In genomic region chr6:75176076-75176582, GRCh38 we compare ENCODE assay signal across 16 cellular contexts. TPM values are rescaled to one million over a fixed set of nuclear protein-coding genes. Genes with fewer than 3 reads are reported as not detected.
A peak's percentile ranks its signal among the peaks of the same experiment; 100 is the strongest.
DNase-seq lines count a peak whose midpoint lies in the region; ATAC-seq and FAIRE-seq lines count a peak whose summit lies in the region.
"Had no signal": no experiment of that assay in that cellular context is flagged by ENCODE, and none has a peak within 500 bp of the region (broad histone marks: within the 10 kb centered on the region; RNA-seq: fewer than 3 reads in every experiment).

No MANE protein-coding gene starts in this region.

- DNase-seq in HTR-8/SVneo (ENCODE audit: insufficient read length, low spot score) = no peak
- peak; percentile 9 for DNase-seq in left kidney (ENCODE audit: low read depth, low spot score)
- no peak for DNase-seq in sciatic nerve (ENCODE audit: low spot score)
- no peak for DNase-seq in T-helper 1 cell
- DNase-seq: Calu3; CD8-positive, alpha-beta T cell; DMS79 treated with DMSO at 0.1 percent for 48 hours; GF-D8; GOT3; H7; KBM-7 had no signal

- FAIRE-seq in HTR-8/SVneo (lab: Jason Lieb, UNC) = peak; percentile 52
- FAIRE-seq: GM12878 had no signal

- ATAC-seq in sciatic nerve (peak; percentile 40), HG03025 (IDR thresholded peaks at IDR 0.05; ENCODE audit: low FRiP score, unreplicated experiment) (no peak), HG03354 (IDR thresholded peaks at IDR 0.05; ENCODE audit: poor library complexity, severe bottlenecking, unreplicated experiment) (no peak)
- ATAC-seq: CD8-positive, alpha-beta T cell; GM12878; HCT116 had no signal

- intact Hi-C loops in sciatic nerve (cut with DNase I) = no loop called here

RNA-seq across cellular contexts. Expression of gene COL12A1, which starts 29.7 kb away (rescaled TPM):
- total RNA-seq in sciatic nerve = 275 TPM
- total RNA-seq: B cell; CD8-positive, alpha-beta T cell had no signal
